ENCODE assay signal across 10 cellular contexts in genomic region chrX:38375888-38376287, GRCh38. TPM values are rescaled to one million over a fixed set of nuclear protein-coding genes. Genes with fewer than 3 reads are reported as not detected.
DNase-seq lines count a peak whose midpoint lies in the region; ATAC-seq, FAIRE-seq and TF ChIP-seq lines count a peak whose summit lies in the region.
"Had no signal": no experiment of that assay in that cellular context is flagged by ENCODE, and none has a peak within 500 bp of the region (broad histone marks: within the 10 kb centered on the region; RNA-seq: fewer than 3 reads in every experiment).

No MANE protein-coding gene starts in this region.

- POLR2A ChIA-PET in HEK293T (lab: Yijun Ruan, JAX): no interaction called here

- no peak overlapping the region for H3K4me3 ChIP-seq in keratinocyte (ENCODE audit: control insufficient read depth in 2 of 3, extremely low read depth in 1 of 3, insufficient read depth in 2 of 3, low read depth in 1 of 3, low read length in 3 of 3)

- H3K9me1 ChIP-seq in keratinocyte (ENCODE audit: control insufficient read depth, extremely low read depth, insufficient read depth, low read length): no peaks in the 10 kb centered on the region

- no peak overlapping the region for H3K9ac ChIP-seq in keratinocyte (ENCODE audit: control insufficient read depth, extremely low read depth, insufficient read depth, low read length)

- no peak overlapping the region for H3K4me2 ChIP-seq in keratinocyte (ENCODE audit: control insufficient read depth, extremely low read depth, insufficient read depth, low read depth, low read length)

- no peaks in the 10 kb centered on the region for H3K27me3 ChIP-seq in keratinocyte (ENCODE audit: control insufficient read depth, extremely low read depth, insufficient read depth, low read length)

- in situ Hi-C loops in SK-MEL-5 (cut with HindIII; ENCODE audit: low pct_unique_long_range_greater_than_20kb, low sequenced_read_pairs): no loop called here

- peak; percentile 9 for FAIRE-seq in keratinocyte (lab: Jason Lieb, UNC)

- H3K36me3 ChIP-seq in keratinocyte (ENCODE audit: control insufficient read depth in 2 of 2, extremely low read depth in 1 of 2, insufficient read depth in 2 of 2, low read length in 2 of 2): no peaks in the 10 kb centered on the region

- no peak overlapping the region for H2AFZ ChIP-seq in keratinocyte (ENCODE audit: control insufficient read depth, low read length)

- TF ChIP-seq CTCF in keratinocyte (optimal IDR thresholded peaks at IDR 0.05 in 1 of 3, IDR thresholded peaks at IDR 0.05 in 1 of 3, conservative IDR thresholded peaks at IDR 0.05 in 1 of 3; ENCODE audit: extremely low read depth in 1 of 3, insufficient read depth in 2 of 3, low read length in 3 of 3): peak; percentile 42 to 60 (median 45)

- ATAC-seq in HG03378 (IDR thresholded peaks at IDR 0.05; ENCODE audit: unreplicated experiment) (no peak), HG03139 (IDR thresholded peaks at IDR 0.05; ENCODE audit: unreplicated experiment) (no peak)

- DNase-seq in D341Med (ENCODE audit: low spot score): peak; percentile 10
- DNase-seq in HEK293T (ENCODE audit: extremely low spot score): peak; percentile 25
- DNase-seq in SK-MEL-5 (ENCODE audit: low read depth, low spot score): peak; percentile 40
- DNase-seq in keratinocyte (ENCODE audit: low read depth, low spot score): no peak
- no peak for DNase-seq in T-helper 1 cell
- no peak for DNase-seq in DMS79 (lab: John Stamatoyannopoulos, UW)
- DNase-seq: activated B cell treated with CpG ODN at 0.5 μM for 24 hours had no signal

- no peak overlapping the region for H3K27ac ChIP-seq in keratinocyte (ENCODE audit: control insufficient read depth, insufficient read depth, low read length)

- CTCF ChIA-PET in HEK293T (lab: Yijun Ruan, JAX): interaction anchor here (0.6 to 1.2 kb wide), 5 partner anchors 125 to 1175 kb away, joined by 3 to 4 read pairs (median 3); no protein-coding TSS in a partner anchor

- no peaks in the 10 kb centered on the region for H3K9me3 ChIP-seq in keratinocyte (ENCODE audit: control insufficient read depth, low read depth, low read length)

- no peaks in the 10 kb centered on the region for H3K4me1 ChIP-seq in keratinocyte (ENCODE audit: control insufficient read depth, extremely low read depth, insufficient read depth, low read length)

- H4K20me1 ChIP-seq in keratinocyte (ENCODE audit: control insufficient read depth, extremely low read depth, insufficient read depth, low read length): no peaks in the 10 kb centered on the region

- H3K79me2 ChIP-seq in keratinocyte (ENCODE audit: control insufficient read depth, insufficient read depth, low read length): no peaks in the 10 kb centered on the region

- dilution Hi-C loops in keratinocyte (cut with MboI; ENCODE audit: extremely low pct_ligation_motif_present, low sequenced_read_pairs): no loop called here

TF ChIP-seq in HEK293T, 16 proteins besides CTCF, POLR2A, EP300 and RAD21:
- TF ChIP-seq BHLHE40 (IDR thresholded peaks at IDR 0.05; ENCODE audit: borderline replicate concordance) (no peak), FOXK2 (IDR thresholded peaks at IDR 0.05) (no peak), ARNT (IDR thresholded peaks at IDR 0.05) (no peak), SUZ12 (IDR thresholded peaks at IDR 0.05) (no peak), CTBP1 (IDR thresholded peaks at IDR 0.05; ENCODE audit: borderline replicate concordance) (no peak), FOXM1 (IDR thresholded peaks at IDR 0.05; ENCODE audit: borderline replicate concordance) (no peak), ELF4 (IDR thresholded peaks at IDR 0.05) (no peak), FOXA1 (IDR thresholded peaks at IDR 0.05) (no peak)
TF ChIP-seq in HEK293T: peak in this region for 0.

RNA-seq across cellular contexts. Expression of gene OTC, which starts 23.5 kb away (rescaled TPM):
- not detected in 2 replicates for total RNA-seq in SK-MEL-5 (2014; rRNA removed; shearing (Covaris generic))
- polyA plus RNA-seq in SK-MEL-5 (2015; cell fraction: cytosol; rRNA removed): not detected in 2 replicates
- polyA plus RNA-seq in SK-MEL-5 (2015; cell fraction: nucleus; rRNA removed): not detected in 2 replicates
- polyA plus RNA-seq in keratinocyte: not detected in 3 replicates
- polyA plus RNA-seq in keratinocyte (2011; ENCODE audit: low read depth): not detected
- not detected in 2 replicates for polyA plus RNA-seq in keratinocyte (2011; cell fraction: cytosol; rRNA removed)
- polyA plus RNA-seq in keratinocyte (2011; cell fraction: nucleus; rRNA removed): not detected in 2 replicates
- not detected in 2 replicates for polyA plus RNA-seq in keratinocyte (2012; ENCODE audit: low replicate concordance)
- polyA minus RNA-seq in keratinocyte: not detected in 3 replicates
- not detected for polyA minus RNA-seq in keratinocyte (2011; cell fraction: cytosol; rRNA and poly(A)+ RNA removed)
- polyA minus RNA-seq in keratinocyte (2011; cell fraction: nucleus; rRNA and poly(A)+ RNA removed): not detected in 2 replicates
- total RNA-seq: activated B cell treated with CpG ODN at 0.5 μM for 24 hours, glomerular endothelial cell had no signal

RNA-seq across cellular contexts. Expression of gene RPGR, which starts 48.6 kb away (rescaled TPM):
- 10.5 and 15.3 TPM in 2 replicates for total RNA-seq in SK-MEL-5 (2014; rRNA removed; shearing (Covaris generic))
- 7.8 and 15.4 TPM in 2 replicates for polyA plus RNA-seq in SK-MEL-5 (2015; cell fraction: cytosol; rRNA removed)
- polyA plus RNA-seq in SK-MEL-5 (2015; cell fraction: nucleus; rRNA removed): 23.4 and 38.0 TPM in 2 replicates
- 1.1 to 2.4 TPM (median 1.6 TPM) in 3 replicates for polyA plus RNA-seq in keratinocyte
- 5.1 TPM for polyA plus RNA-seq in keratinocyte (2011; ENCODE audit: low read depth)
- polyA plus RNA-seq in keratinocyte (2011; cell fraction: cytosol; rRNA removed): 0.78 and 0.88 TPM in 2 replicates
- polyA plus RNA-seq in keratinocyte (2011; cell fraction: nucleus; rRNA removed): 4.8 and 5.6 TPM in 2 replicates
- 2.5 TPM in 2 replicates for polyA plus RNA-seq in keratinocyte (2012; ENCODE audit: low replicate concordance)
- 1.5 to 4.9 TPM (median 1.9 TPM) in 3 replicates for polyA minus RNA-seq in keratinocyte
- not detected for polyA minus RNA-seq in keratinocyte (2011; cell fraction: cytosol; rRNA and poly(A)+ RNA removed)
- polyA minus RNA-seq in keratinocyte (2011; cell fraction: nucleus; rRNA and poly(A)+ RNA removed): 1.6 and 6.4 TPM in 2 replicates

Comparison
In these comparisons a context has a peak if more than half of its experiments do, and no peak if none do; other contexts are left out.
1. DNase-seq: peak in D341Med (single experiment), HEK293T (single experiment) and SK-MEL-5 (single experiment); none in keratinocyte (single experiment), T-helper 1 cell (0 of 5) and DMS79 (single experiment).